Comparison of ENCODE assay signal across 1 cellular context in the genomic region with DNA sequence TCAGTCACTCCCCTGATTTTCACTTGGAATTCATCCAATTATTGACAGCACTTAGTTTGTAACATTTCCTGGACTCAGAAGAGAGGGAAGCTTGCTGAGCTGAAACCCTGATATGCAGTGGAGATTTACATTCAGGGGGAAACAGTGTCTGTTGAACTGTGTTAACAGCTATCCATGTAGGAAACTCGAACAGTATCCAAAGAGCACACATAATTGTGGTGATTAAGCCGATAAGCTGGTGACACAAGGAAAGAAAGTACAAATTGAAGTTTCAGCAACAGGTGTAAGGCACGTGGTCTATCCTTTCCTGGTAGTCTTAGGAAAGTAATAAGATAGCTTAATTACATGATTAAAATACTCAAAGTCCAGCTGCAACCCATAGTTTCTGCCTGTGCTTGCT.
TF ChIP-seq lines count a peak whose summit lies in the region.

No MANE protein-coding gene starts in this region.

TF ChIP-seq in GM23338, 12 proteins besides CTCF, POLR2A, EP300 and RAD21 (continued from another document):
- TF ChIP-seq, protein P1, sequence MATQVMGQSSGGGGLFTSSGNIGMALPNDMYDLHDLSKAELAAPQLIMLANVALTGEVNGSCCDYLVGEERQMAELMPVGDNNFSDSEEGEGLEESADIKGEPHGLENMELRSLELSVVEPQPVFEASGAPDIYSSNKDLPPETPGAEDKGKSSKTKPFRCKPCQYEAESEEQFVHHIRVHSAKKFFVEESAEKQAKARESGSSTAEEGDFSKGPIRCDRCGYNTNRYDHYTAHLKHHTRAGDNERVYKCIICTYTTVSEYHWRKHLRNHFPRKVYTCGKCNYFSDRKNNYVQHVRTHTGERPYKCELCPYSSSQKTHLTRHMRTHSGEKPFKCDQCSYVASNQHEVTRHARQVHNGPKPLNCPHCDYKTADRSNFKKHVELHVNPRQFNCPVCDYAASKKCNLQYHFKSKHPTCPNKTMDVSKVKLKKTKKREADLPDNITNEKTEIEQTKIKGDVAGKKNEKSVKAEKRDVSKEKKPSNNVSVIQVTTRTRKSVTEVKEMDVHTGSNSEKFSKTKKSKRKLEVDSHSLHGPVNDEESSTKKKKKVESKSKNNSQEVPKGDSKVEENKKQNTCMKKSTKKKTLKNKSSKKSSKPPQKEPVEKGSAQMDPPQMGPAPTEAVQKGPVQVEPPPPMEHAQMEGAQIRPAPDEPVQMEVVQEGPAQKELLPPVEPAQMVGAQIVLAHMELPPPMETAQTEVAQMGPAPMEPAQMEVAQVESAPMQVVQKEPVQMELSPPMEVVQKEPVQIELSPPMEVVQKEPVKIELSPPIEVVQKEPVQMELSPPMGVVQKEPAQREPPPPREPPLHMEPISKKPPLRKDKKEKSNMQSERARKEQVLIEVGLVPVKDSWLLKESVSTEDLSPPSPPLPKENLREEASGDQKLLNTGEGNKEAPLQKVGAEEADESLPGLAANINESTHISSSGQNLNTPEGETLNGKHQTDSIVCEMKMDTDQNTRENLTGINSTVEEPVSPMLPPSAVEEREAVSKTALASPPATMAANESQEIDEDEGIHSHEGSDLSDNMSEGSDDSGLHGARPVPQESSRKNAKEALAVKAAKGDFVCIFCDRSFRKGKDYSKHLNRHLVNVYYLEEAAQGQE (IDR thresholded peaks at IDR 0.05; ENCODE audit: unreplicated experiment), result no peak
